Comparison of ENCODE assay signal across 19 cellular contexts in the genomic region with DNA sequence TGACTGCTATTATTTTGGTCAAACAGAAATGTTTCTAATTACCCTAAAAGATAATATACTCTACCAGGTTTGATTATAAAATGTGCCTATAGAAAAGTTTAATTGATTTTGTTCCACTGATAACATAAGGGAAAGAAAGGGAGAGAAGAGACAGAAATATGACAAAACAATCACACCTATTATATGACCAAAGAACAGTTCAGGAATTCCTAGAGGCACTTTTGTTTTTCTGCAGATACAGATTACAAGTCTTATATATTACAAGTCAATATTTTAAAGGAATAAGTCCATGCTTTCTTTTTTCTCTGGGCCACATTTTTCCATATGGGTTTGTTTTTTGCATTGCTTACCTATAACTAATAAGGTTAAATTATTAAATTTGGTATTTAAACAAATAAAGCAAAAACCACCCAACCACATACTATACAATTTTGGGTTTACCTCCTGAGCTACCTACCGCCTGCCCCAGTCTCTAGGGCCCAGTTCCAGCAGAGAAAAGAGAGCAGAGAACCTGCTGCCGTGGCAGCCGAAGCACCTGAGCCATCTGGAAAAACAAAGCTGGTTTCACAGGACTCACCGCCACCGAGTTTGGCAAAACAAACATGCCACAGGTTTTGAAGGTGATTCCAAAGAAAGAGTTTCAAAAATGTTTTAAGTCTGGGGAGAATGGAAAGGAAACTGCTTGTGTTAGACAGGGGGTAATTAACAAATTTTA.
A peak's percentile ranks its signal among the peaks of the same experiment; 100 is the strongest.
DNase-seq lines count a peak whose midpoint lies in the region; ATAC-seq and TF ChIP-seq lines count a peak whose summit lies in the region.
"Had no signal": no experiment of that assay in that cellular context is flagged by ENCODE, and none has a peak within 500 bp of the region (broad histone marks: within the 10 kb centered on the region; RNA-seq: fewer than 3 reads in every experiment).

No MANE protein-coding gene starts in this region.

- CTCF ChIA-PET in activated CD4-positive, alpha-beta T cell treated with anti-CD3 and anti-CD28 coated beads for 36 hours (lab: Charles Lee) = no interaction called here

- H3K27ac Mint-ChIP-seq in nephron progenitor cell = peak overlapping the region; percentile 68
- no peak overlapping the region for H3K27ac Mint-ChIP-seq in activated CD4-positive, alpha-beta T cell treated with anti-CD3 and anti-CD28 coated beads for 36 hours
- H3K27ac Mint-ChIP-seq: activated CD8-positive, alpha-beta memory T cell treated with anti-CD3 and anti-CD28 coated beads, Interleukin-2, amount 10 ng/mL, durations not matched to agents 7 days and 5 days; stimulated activated memory B cell treated with anti-CD40 and anti-IgM and Interleukin-4, amounts not matched to agents 10 μg/mL and 1 μg/mL and 100 μg/mL, for 72 hours had no signal

- no peaks in the 10 kb centered on the region for H3K9me3 ChIP-seq in endocrine pancreas (ENCODE audit: control insufficient read depth, low read length)
- H3K9me3 ChIP-seq: colonic mucosa had no signal

- ATAC-seq in activated CD4-positive, alpha-beta T cell treated with anti-CD3 and anti-CD28 coated beads for 36 hours = no peak
- ATAC-seq in stimulated activated naive CD8-positive, alpha-beta T cell treated with anti-CD3 and anti-CD28 coated beads, Interleukin-15, Interleukin-2, amounts not matched to agents 100 U/mL and 50 U/mL, for 24 hours = no peak
- ATAC-seq: activated CD8-positive, alpha-beta memory T cell treated with anti-CD3 and anti-CD28 coated beads, Interleukin-2, amount 10 ng/mL, durations not matched to agents 7 days and 5 days; stimulated activated memory B cell treated with anti-CD40 and anti-IgM and Interleukin-4, amounts not matched to agents 10 μg/mL and 1 μg/mL and 100 μg/mL, for 72 hours had no signal

- intact Hi-C loops in activated CD4-positive, alpha-beta T cell treated with anti-CD3 and anti-CD28 coated beads for 36 hours (cut with DNase I, micrococcal nuclease) = no loop called here

- H3K36me3 Mint-ChIP-seq in nephron progenitor cell (ENCODE audit: low read depth) = peaks cover 5% of the 10 kb centered on the region
- H3K36me3 Mint-ChIP-seq in activated CD4-positive, alpha-beta T cell treated with anti-CD3 and anti-CD28 coated beads for 36 hours (ENCODE audit: low read depth) = peaks cover 14% of the 10 kb centered on the region

- peak overlapping the region; percentile 76 for H3K4me3 ChIP-seq in endocrine pancreas (ENCODE audit: control insufficient read depth, insufficient read depth, low read length)
- H3K4me3 ChIP-seq: colonic mucosa, PC-9 had no signal

- H3K27me3 ChIP-seq in endocrine pancreas (ENCODE audit: control insufficient read depth, insufficient read depth, low read length) = no peaks in the 10 kb centered on the region
- H3K27me3 ChIP-seq: colonic mucosa had no signal

- H3K9me3 Mint-ChIP-seq in nephron progenitor cell = no peaks in the 10 kb centered on the region
- H3K9me3 Mint-ChIP-seq in activated CD4-positive, alpha-beta T cell treated with anti-CD3 and anti-CD28 coated beads for 36 hours (ENCODE audit: low read depth) = no peaks in the 10 kb centered on the region
- H3K9me3 Mint-ChIP-seq: stimulated activated memory B cell treated with anti-CD40 and anti-IgM and Interleukin-4, amounts not matched to agents 10 μg/mL and 1 μg/mL and 100 μg/mL, for 72 hours had no signal

- H3K4me1 Mint-ChIP-seq in nephron progenitor cell = peaks cover 21% of the 10 kb centered on the region
- H3K4me1 Mint-ChIP-seq in activated CD4-positive, alpha-beta T cell treated with anti-CD3 and anti-CD28 coated beads for 36 hours = no peaks in the 10 kb centered on the region
- H3K4me1 Mint-ChIP-seq: activated CD8-positive, alpha-beta memory T cell treated with anti-CD3 and anti-CD28 coated beads, Interleukin-2, amount 10 ng/mL, durations not matched to agents 7 days and 5 days had no signal

- H3K9ac ChIP-seq in endocrine pancreas (ENCODE audit: control insufficient read depth, insufficient read depth, low read length) = no peak overlapping the region
- H3K9ac ChIP-seq: KMS-11 had no signal

- no peaks in the 10 kb centered on the region for H3K36me3 ChIP-seq in endocrine pancreas (ENCODE audit: control insufficient read depth, insufficient read depth, low read length)
- H3K36me3 ChIP-seq: colonic mucosa had no signal

- H3K27me3 Mint-ChIP-seq in nephron progenitor cell (ENCODE audit: low read depth, poor library complexity) = no peaks in the 10 kb centered on the region
- no peaks in the 10 kb centered on the region for H3K27me3 Mint-ChIP-seq in activated CD4-positive, alpha-beta T cell treated with anti-CD3 and anti-CD28 coated beads for 36 hours
- H3K27me3 Mint-ChIP-seq: activated CD8-positive, alpha-beta memory T cell treated with anti-CD3 and anti-CD28 coated beads, Interleukin-2, amount 10 ng/mL, durations not matched to agents 7 days and 5 days; stimulated activated memory B cell treated with anti-CD40 and anti-IgM and Interleukin-4, amounts not matched to agents 10 μg/mL and 1 μg/mL and 100 μg/mL, for 72 hours had no signal

- DNase-seq in DMS79 (lab: John Stamatoyannopoulos, UW) (peak; percentile 1), NCI-H69 (lab: John Stamatoyannopoulos, UW) (peak; percentile 73), nephron progenitor cell (no peak), SK-N-DZ (ENCODE audit: low spot score) (no peak)
- no peak for DNase-seq in activated CD4-positive, alpha-beta T cell treated with anti-CD3 and anti-CD28 coated beads, Interleukin-2, amount 50 U/mL, for 1 hour
- DNase-seq in activated CD4-positive, alpha-beta T cell treated with anti-CD3 and anti-CD28 coated beads for 36 hours = no peak
- DNase-seq in stimulated activated naive CD8-positive, alpha-beta T cell treated with anti-CD3 and anti-CD28 coated beads, Interleukin-15, Interleukin-2, amounts not matched to agents 100 U/mL and 50 U/mL, for 24 hours = no peak
- DNase-seq: activated CD8-positive, alpha-beta memory T cell treated with anti-CD3 and anti-CD28 coated beads, Interleukin-2, amount 10 ng/mL, durations not matched to agents 7 days and 5 days; activated effector memory CD4-positive, alpha-beta T cell treated with Interleukin-2 at 50 U/mL for 16 hours; colonic mucosa; COR-L47; glutamatergic neuron; islet precursor cell; NCI-H1417 treated with DMSO at 0.1 percent for 48 hours; NCI-H524; PC-9 had no signal

- POLR2A ChIA-PET in activated CD4-positive, alpha-beta T cell treated with anti-CD3 and anti-CD28 coated beads for 36 hours (lab: Charles Lee) = no interaction called here

- peaks cover 4% of the 10 kb centered on the region for H3K4me1 ChIP-seq in endocrine pancreas (ENCODE audit: control insufficient read depth, insufficient read depth, low read length)
- H3K4me1 ChIP-seq: colonic mucosa had no signal

- H3K4me3 Mint-ChIP-seq in nephron progenitor cell = no peak overlapping the region
- no peak overlapping the region for H3K4me3 Mint-ChIP-seq in activated CD4-positive, alpha-beta T cell treated with anti-CD3 and anti-CD28 coated beads for 36 hours
- H3K4me3 Mint-ChIP-seq: activated CD8-positive, alpha-beta memory T cell treated with anti-CD3 and anti-CD28 coated beads, Interleukin-2, amount 10 ng/mL, durations not matched to agents 7 days and 5 days; stimulated activated memory B cell treated with anti-CD40 and anti-IgM and Interleukin-4, amounts not matched to agents 10 μg/mL and 1 μg/mL and 100 μg/mL, for 72 hours had no signal

- no peak for TF ChIP-seq CTCF in nephron progenitor cell (IDR thresholded peaks at IDR 0.05)

Comparison
In these comparisons a context has a peak if more than half of its experiments do, and no peak if none do; other contexts are left out.
1. DNase-seq: peak in DMS79 (single experiment) and NCI-H69 (single experiment); none in nephron progenitor cell (single experiment), activated CD4-positive, alpha-beta T cell treated with anti-CD3 and anti-CD28 coated beads, Interleukin-2, amount 50 U/mL, for 1 hour (single experiment), SK-N-DZ (single experiment), activated CD4-positive, alpha-beta T cell treated with anti-CD3 and anti-CD28 coated beads for 36 hours (single experiment) and stimulated activated naive CD8-positive, alpha-beta T cell treated with anti-CD3 and anti-CD28 coated beads, Interleukin-15, Interleukin-2, amounts not matched to agents 100 U/mL and 50 U/mL, for 24 hours (single experiment).